ENCODE assay signal across 12 cellular contexts in the genomic region with DNA sequence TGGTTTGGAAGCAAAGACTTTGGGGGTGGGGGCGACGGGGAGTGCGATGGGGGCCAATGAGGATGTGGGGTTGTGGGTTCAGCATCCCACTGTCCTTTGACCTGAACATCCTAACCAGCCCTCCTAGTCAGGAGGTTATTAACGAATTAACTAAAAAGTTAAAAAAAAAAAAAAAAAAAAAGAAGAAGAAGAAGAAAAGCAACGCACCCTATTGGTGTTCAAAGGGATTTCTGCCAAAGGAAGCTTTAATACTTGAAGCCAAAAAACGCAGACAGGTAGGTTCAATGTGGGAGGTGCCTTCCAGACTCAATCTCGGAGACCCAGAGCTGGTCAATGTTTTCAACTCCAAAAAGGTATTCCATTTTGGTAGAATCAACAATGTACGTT. TPM values are rescaled to one million over a fixed set of nuclear protein-coding genes. Genes with fewer than 3 reads are reported as not detected.
DNase-seq lines count a peak whose midpoint lies in the region; ATAC-seq and TF ChIP-seq lines count a peak whose summit lies in the region.
"Had no signal": no experiment of that assay in that cellular context is flagged by ENCODE, and none has a peak within 500 bp of the region (broad histone marks: within the 10 kb centered on the region; RNA-seq: fewer than 3 reads in every experiment).

No MANE protein-coding gene starts in this region.

- peaks cover 0 to 12% of the 10 kb centered on the region in 2 donors for H3K4me1 Mint-ChIP-seq in natural killer cell
- H3K4me1 Mint-ChIP-seq in natural killer cell treated with Interleukin-12 subunit alpha and Interleukin-12 subunit beta and Interleukin-15 and Interleukin-18, amount 100 ng/mL, for 72 hours (ENCODE audit: low read depth in 2 of 2), result peaks cover 0 to 3% of the 10 kb centered on the region in 2 donors

- no peaks in the 10 kb centered on the region for H3K9me3 Mint-ChIP-seq in natural killer cell
- no peaks in the 10 kb centered on the region for H3K9me3 Mint-ChIP-seq in natural killer cell treated with Interleukin-12 subunit alpha and Interleukin-12 subunit beta and Interleukin-15 and Interleukin-18, amount 100 ng/mL, for 72 hours

- H3K4me3 ChIP-seq in astrocyte of the spinal cord (ENCODE audit: low read depth, low read length), result no peak overlapping the region
- peak overlapping the region; percentile 33 for H3K4me3 ChIP-seq in mucosa of stomach (ENCODE audit: low read length)

- H3K27me3 ChIP-seq in mucosa of stomach (ENCODE audit: control insufficient read depth, insufficient read depth, low read length), result peaks cover 30% of the 10 kb centered on the region

- ATAC-seq in natural killer cell (no peak), HG03354 (IDR thresholded peaks at IDR 0.05; ENCODE audit: poor library complexity, severe bottlenecking, unreplicated experiment) (no peak), HG02571 (IDR thresholded peaks at IDR 0.05; ENCODE audit: unreplicated experiment) (no peak)
- no peak for ATAC-seq in natural killer cell treated with Interleukin-12 subunit alpha and Interleukin-12 subunit beta and Interleukin-15 and Interleukin-18, amount 100 ng/mL, for 72 hours

- no peak for TF ChIP-seq CTCF in natural killer cell (IDR thresholded peaks at IDR 0.05)
- peak; percentile 10 for TF ChIP-seq CTCF in astrocyte of the spinal cord (IDR thresholded peaks at IDR 0.05; ENCODE audit: low read depth, low read length)

- H3K9me3 ChIP-seq in mucosa of stomach (ENCODE audit: control insufficient read depth, low read length), result no peaks in the 10 kb centered on the region

- intact Hi-C loops in natural killer cell (cut with micrococcal nuclease), result no loop called here

- in situ Hi-C loops in astrocyte of the spinal cord (cut with HindIII; ENCODE audit: low sequenced_read_pairs), result no loop called here

- H3K36me3 Mint-ChIP-seq in natural killer cell, result peaks cover 5% of the 10 kb centered on the region
- no peaks in the 10 kb centered on the region for H3K36me3 Mint-ChIP-seq in natural killer cell treated with Interleukin-12 subunit alpha and Interleukin-12 subunit beta and Interleukin-15 and Interleukin-18, amount 100 ng/mL, for 72 hours

- peaks cover 14% of the 10 kb centered on the region for H3K4me1 ChIP-seq in mucosa of stomach (ENCODE audit: control insufficient read depth, insufficient read depth, low read length)

- H3K27ac Mint-ChIP-seq in natural killer cell, result no peak overlapping the region
- no peak overlapping the region for H3K27ac Mint-ChIP-seq in natural killer cell treated with Interleukin-12 subunit alpha and Interleukin-12 subunit beta and Interleukin-15 and Interleukin-18, amount 100 ng/mL, for 72 hours

- no peak for DNase-seq in natural killer cell
- DNase-seq in natural killer cell treated with Interleukin-12 subunit alpha and Interleukin-12 subunit beta and Interleukin-15 and Interleukin-18, amount 100 ng/mL, for 72 hours (ENCODE audit: low spot score), result no peak
- DNase-seq in astrocyte of the spinal cord (ENCODE audit: low read depth, low spot score), result no peak
- DNase-seq in NCI-H774 (lab: John Stamatoyannopoulos, UW), result no peak
- no peak for DNase-seq in GOT3 (lab: John Stamatoyannopoulos, UW)
- DNase-seq: activated CD4-positive, alpha-beta T cell treated with anti-CD3 and anti-CD28 coated beads, Interleukin-2, amount 50 U/mL, for 4 hours; NCI-H526 treated with DMSO at 0.1 percent for 48 hours had no signal

- H3K36me3 ChIP-seq in mucosa of stomach (ENCODE audit: control insufficient read depth, insufficient read depth, low read length), result no peaks in the 10 kb centered on the region

- H3K27me3 Mint-ChIP-seq in natural killer cell (ENCODE audit: low read depth in 2 of 2), result peaks cover 40 to 54% of the 10 kb centered on the region in 2 donors
- H3K27me3 Mint-ChIP-seq in natural killer cell treated with Interleukin-12 subunit alpha and Interleukin-12 subunit beta and Interleukin-15 and Interleukin-18, amount 100 ng/mL, for 72 hours, result peaks cover 29 to 49% of the 10 kb centered on the region in 2 donors

- H3K4me3 Mint-ChIP-seq in natural killer cell, result peak overlapping the region; percentile 51
- H3K4me3 Mint-ChIP-seq in natural killer cell treated with Interleukin-12 subunit alpha and Interleukin-12 subunit beta and Interleukin-15 and Interleukin-18, amount 100 ng/mL, for 72 hours, result no peak overlapping the region

- peak overlapping the region; percentile 81 for H3K9ac ChIP-seq in mucosa of stomach (ENCODE audit: low read length)

RNA-seq across cellular contexts. Expression of a gene that starts 2.2 kb away (rescaled TPM):
- not detected for total RNA-seq in natural killer cell
- total RNA-seq in natural killer cell treated with Interleukin-12 subunit alpha and Interleukin-12 subunit beta and Interleukin-15 and Interleukin-18, amount 100 ng/mL, for 72 hours, result under 1 TPM; 0.45 to 0.50 TPM
- total RNA-seq: dermis microvascular lymphatic vessel endothelial cell, myocyte had no signal

RNA-seq across cellular contexts. Expression of a gene that starts 56.0 kb away (rescaled TPM):
- total RNA-seq in natural killer cell, result 1 to 10 TPM; 6.7 to 8.9 (median 8.2) TPM
- total RNA-seq in natural killer cell treated with Interleukin-12 subunit alpha and Interleukin-12 subunit beta and Interleukin-15 and Interleukin-18, amount 100 ng/mL, for 72 hours, result 10 to 100 TPM; 10.1 to 11.5 TPM
